ENCODE assay signal across 18 cellular contexts in genomic region chr11:133531971-133532651, GRCh38. TPM values are rescaled to one million over a fixed set of nuclear protein-coding genes. Genes with fewer than 3 reads are reported as not detected.
DNase-seq lines count a peak whose midpoint lies in the region; ATAC-seq and TF ChIP-seq lines count a peak whose summit lies in the region.
"Had no signal": no experiment of that assay in that cellular context is flagged by ENCODE, and none has a peak within 500 bp of the region (broad histone marks: within the 10 kb centered on the region; RNA-seq: fewer than 3 reads in every experiment).

Gene OPCML, minus strand, starts transcription at chr11:133532501.

- peak within 1 kb of the TSS; percentile 48 for H2AFZ ChIP-seq in neural cell (ENCODE audit: low read depth, low read length)

- CTCF ChIA-PET in naive thymus-derived CD4-positive, alpha-beta T cell (lab: Charles Lee), result no interaction called here

- in situ Hi-C loops in gastrocnemius medialis (cut with MboI; ENCODE audit: low sequenced_read_pairs in 4 of 4), result no loop called here

- no peaks in the 10 kb centered on the region for H3K79me2 ChIP-seq in neural cell (replicated peaks; ENCODE audit: insufficient read depth, low read length)

- H3K4me3 Mint-ChIP-seq in naive thymus-derived CD4-positive, alpha-beta T cell, result no peak within 1 kb of the TSS
- H3K4me3 Mint-ChIP-seq: activated naive CD4-positive, alpha-beta T cell treated with anti-CD3 and anti-CD28 coated beads, Interleukin-2, amount 50 U/mL, for 24 hours had no signal

- H3F3A ChIP-seq in neural cell (ENCODE audit: insufficient read depth, low read length, poor library complexity, severe bottlenecking), result no peaks in the 10 kb centered on the region

- POLR2A ChIA-PET in naive thymus-derived CD4-positive, alpha-beta T cell (lab: Charles Lee), result no interaction called here

- peak; percentile 60 for DNase-seq in Ammon's horn (ENCODE audit: low spot score)
- peak; percentile 35 to 72 for DNase-seq in NCI-H526 (lab: John Stamatoyannopoulos, UW)
- DNase-seq in foreskin keratinocyte, result no peak
- DNase-seq in naive thymus-derived CD4-positive, alpha-beta T cell, result no peak
- DNase-seq in gastrocnemius medialis, result no peak
- no peak for DNase-seq in DMS79 treated with DMSO at 0.1 percent for 48 hours (lab: John Stamatoyannopoulos, UW)
- DNase-seq: activated CD8-positive, alpha-beta memory T cell treated with anti-CD3 and anti-CD28 coated beads, Interleukin-2, amount 50 U/mL, for 4 hours; Caco-2; islet precursor cell; naive B cell; NCI-H1694 treated with DMSO at 0.1 percent for 48 hours; small intestine; transverse colon had no signal

- no peaks in the 10 kb centered on the region for H3K36me3 ChIP-seq in neural cell (ENCODE audit: insufficient read depth, low read length)
- no peaks in the 10 kb centered on the region for H3K36me3 ChIP-seq in naive thymus-derived CD4-positive, alpha-beta T cell (ENCODE audit: control insufficient read depth in 2 of 3, insufficient read depth in 3 of 3, low read length in 3 of 3)
- H3K36me3 ChIP-seq in gastrocnemius medialis, result no peaks in the 10 kb centered on the region
- H3K36me3 ChIP-seq: transverse colon had no signal

- peak within 1 kb of the TSS; percentile 72 for H3K4me3 ChIP-seq in neural cell (ENCODE audit: low read length)
- no peak within 1 kb of the TSS for H3K4me3 ChIP-seq in naive thymus-derived CD4-positive, alpha-beta T cell (ENCODE audit: low read length)
- H3K4me3 ChIP-seq in gastrocnemius medialis, result no peak within 1 kb of the TSS
- H3K4me3 ChIP-seq: transverse colon had no signal

- peaks cover 0 to 4% (median 0%) of the 10 kb centered on the region in 7 donors for H3K4me1 Mint-ChIP-seq in naive thymus-derived CD4-positive, alpha-beta T cell
- H3K4me1 Mint-ChIP-seq: activated naive CD4-positive, alpha-beta T cell treated with anti-CD3 and anti-CD28 coated beads, Interleukin-2, amount 50 U/mL, for 24 hours; naive B cell had no signal

- no peaks in the 10 kb centered on the region for H4K20me1 ChIP-seq in neural cell (ENCODE audit: insufficient read depth)

- TF ChIP-seq POLR2A in gastrocnemius medialis (IDR thresholded peaks at IDR 0.05), result no peak

- intact Hi-C loops in naive thymus-derived CD4-positive, alpha-beta T cell (cut with micrococcal nuclease), result no loop called here
- intact Hi-C loops in gastrocnemius medialis (cut with DNase I; ENCODE audit: low total_unique reads), result no loop called here

- no peak within 1 kb of the TSS for H3K4me2 ChIP-seq in neural cell (ENCODE audit: low read length)

- H3K27me3 ChIP-seq in foreskin keratinocyte, result peaks cover 34% of the 10 kb centered on the region
- H3K27me3 ChIP-seq in neural cell (ENCODE audit: insufficient read depth, low read depth, low read length), result peaks cover 20% of the 10 kb centered on the region
- peaks cover 0 to 4% of the 10 kb centered on the region in 2 donors for H3K27me3 ChIP-seq in naive thymus-derived CD4-positive, alpha-beta T cell (ENCODE audit: control insufficient read depth in 2 of 2, insufficient read depth in 2 of 2, low read length in 2 of 2)
- peaks cover 4 to 40% (median 13%) of the 10 kb centered on the region in 3 donors for H3K27me3 ChIP-seq in gastrocnemius medialis

- H3K27ac ChIP-seq in foreskin keratinocyte (no peak within 1 kb of the TSS), neural cell (ENCODE audit: low read length) (peak within 1 kb of the TSS; percentile 65), gastrocnemius medialis (no peak within 1 kb of the TSS)
- H3K27ac ChIP-seq in naive thymus-derived CD4-positive, alpha-beta T cell (ENCODE audit: low read depth, low read length), result no peak within 1 kb of the TSS
- H3K27ac ChIP-seq: transverse colon, VCaP had no signal

- peaks cover 0 to 8% (median 0%) of the 10 kb centered on the region in 11 donors for H3K9me3 Mint-ChIP-seq in naive thymus-derived CD4-positive, alpha-beta T cell
- H3K9me3 Mint-ChIP-seq: activated naive CD4-positive, alpha-beta T cell treated with anti-CD3 and anti-CD28 coated beads, Interleukin-2, amount 50 U/mL, for 24 hours had no signal

- peak; percentile 62 for TF ChIP-seq EP300 in neural cell (conservative IDR thresholded peaks at IDR 0.05; ENCODE audit: poor library complexity, severe bottlenecking)

- H3K27me3 Mint-ChIP-seq in naive thymus-derived CD4-positive, alpha-beta T cell, result peaks cover 39 to 67% (median 58%) of the 10 kb centered on the region in 5 donors

- peak within 1 kb of the TSS; percentile 69 for H3K9ac ChIP-seq in neural cell (ENCODE audit: low read length)

- ATAC-seq in foreskin keratinocyte (peak; percentile 42), HG02610 (IDR thresholded peaks at IDR 0.05; ENCODE audit: unreplicated experiment) (no peak), gastrocnemius medialis (no peak)
- no peak for ATAC-seq in naive thymus-derived CD4-positive, alpha-beta T cell
- ATAC-seq: SK-N-SH treated with all-trans-retinoic acid at 6 μM for 48 hours had no signal

- peak within 1 kb of the TSS in 1 of 9 donors; percentile 75 for H3K27ac Mint-ChIP-seq in naive thymus-derived CD4-positive, alpha-beta T cell
- H3K27ac Mint-ChIP-seq: activated naive CD4-positive, alpha-beta T cell treated with anti-CD3 and anti-CD28 coated beads, Interleukin-2, amount 50 U/mL, for 24 hours had no signal

- H3K9me2 ChIP-seq in neural cell (ENCODE audit: insufficient read depth, low read length), result no peaks in the 10 kb centered on the region

- TF ChIP-seq CTCF in foreskin keratinocyte (conservative IDR thresholded peaks at IDR 0.05) (no peak), neural cell (IDR thresholded peaks at IDR 0.05; ENCODE audit: poor library complexity, severe bottlenecking) (peak; percentile 27), gastrocnemius medialis (IDR thresholded peaks at IDR 0.05 in 4 of 5, conservative IDR thresholded peaks at IDR 0.05 in 1 of 5) (no peak)

- no peaks in the 10 kb centered on the region for H3K36me3 Mint-ChIP-seq in naive thymus-derived CD4-positive, alpha-beta T cell
- H3K36me3 Mint-ChIP-seq: activated naive CD4-positive, alpha-beta T cell treated with anti-CD3 and anti-CD28 coated beads, Interleukin-2, amount 50 U/mL, for 24 hours had no signal

- H3K9me3 ChIP-seq in neural cell (ENCODE audit: low read length) (no peaks in the 10 kb centered on the region), gastrocnemius medialis (no peaks in the 10 kb centered on the region)
- H3K9me3 ChIP-seq in naive thymus-derived CD4-positive, alpha-beta T cell (ENCODE audit: control insufficient read depth in 2 of 3, low read length in 3 of 3), result no peaks in the 10 kb centered on the region
- H3K9me3 ChIP-seq: Caco-2, transverse colon had no signal

- H3K4me1 ChIP-seq in foreskin keratinocyte (peaks cover 5% of the 10 kb centered on the region), gastrocnemius medialis (no peaks in the 10 kb centered on the region)
- H3K4me1 ChIP-seq in naive thymus-derived CD4-positive, alpha-beta T cell (ENCODE audit: control insufficient read depth in 2 of 2, insufficient read depth in 2 of 2, low read length in 2 of 2), result no peaks in the 10 kb centered on the region
- H3K4me1 ChIP-seq: Caco-2, transverse colon had no signal

- TF ChIP-seq RAD21 in neural cell (conservative IDR thresholded peaks at IDR 0.05), result peak; percentile 64

TF ChIP-seq in neural cell, 6 proteins besides CTCF, POLR2A, EP300 and RAD21:
- TF ChIP-seq MXI1 (conservative IDR thresholded peaks at IDR 0.05; ENCODE audit: poor library complexity, severe bottlenecking) (peak; percentile 50), REST (IDR thresholded peaks at IDR 0.05; ENCODE audit: borderline replicate concordance) (peak; percentile 54), TAF1 (IDR thresholded peaks at IDR 0.05; ENCODE audit: low read depth) (no peak), SMC3 (conservative IDR thresholded peaks at IDR 0.05; ENCODE audit: poor library complexity) (peak; percentile 64), POLR2AphosphoS5 (IDR thresholded peaks at IDR 0.05) (peak; percentile 58), EZH2 (IDR thresholded peaks at IDR 0.05; ENCODE audit: borderline replicate concordance, insufficient read depth, low read length, poor library complexity, severe bottlenecking) (no peak)

RNA-seq across cellular contexts. Expression of gene OPCML, which starts in this region (rescaled TPM):
- 0.04 TPM in 1 of 2 replicates, not detected in the other for total RNA-seq in foreskin keratinocyte
- 0.01 and 0.03 TPM in 2 replicates for polyA plus RNA-seq in foreskin keratinocyte
- polyA plus RNA-seq in neural cell, result 10.0 and 11.6 TPM in 2 replicates
- polyA minus RNA-seq in neural cell, result 27.6 and 45.5 TPM in 2 replicates
- not detected for total RNA-seq in naive thymus-derived CD4-positive, alpha-beta T cell
- polyA plus RNA-seq in naive thymus-derived CD4-positive, alpha-beta T cell, result not detected
- total RNA-seq in gastrocnemius medialis, result not detected
- total RNA-seq: Caco-2, transverse colon had no signal

Comparison
In these comparisons a context has a peak if more than half of its experiments do, and no peak if none do; other contexts are left out.
1. RNA of gene OPCML (polyA plus RNA-seq): 10.0 to 11.6 TPM in neural cell; 0.01 to 0.03 TPM in foreskin keratinocyte and not detected in naive thymus-derived CD4-positive, alpha-beta T cell; every median in the first group is over 10 times any median in the second.
2. Peak in ATAC-seq in foreskin keratinocyte; RNA of the gene not detected or under 1 TPM.
3. DNase-seq: peak in Ammon's horn (single experiment) and NCI-H526 (2 of 2); none in foreskin keratinocyte (0 of 2), naive thymus-derived CD4-positive, alpha-beta T cell (0 of 9), gastrocnemius medialis (0 of 2) and DMS79 treated with DMSO at 0.1 percent for 48 hours (single experiment).